ENCODE assay signal across 21 cellular contexts in the genomic region with DNA sequence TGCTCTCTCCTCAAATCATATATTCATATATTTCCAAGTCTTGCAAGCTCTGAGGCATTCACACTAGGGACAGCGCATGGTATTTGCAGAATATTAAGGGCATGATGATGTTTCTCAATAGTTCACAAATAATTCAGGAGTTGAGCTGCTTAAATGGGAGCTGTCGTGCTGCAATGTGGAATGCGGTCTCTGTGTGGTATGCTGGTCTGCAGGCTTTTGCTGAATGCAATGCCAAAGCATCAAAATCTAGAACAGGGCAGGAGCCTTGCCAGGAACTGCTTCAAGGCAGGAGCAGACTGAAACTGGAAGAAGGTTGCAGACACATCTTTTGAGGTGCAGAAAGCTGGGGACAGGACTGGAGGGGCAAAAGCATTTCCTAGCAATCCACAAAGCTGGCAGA.
"Had no signal": no experiment of that assay in that cellular context is flagged by ENCODE, and none has a peak within 500 bp of the region (broad histone marks: within the 10 kb centered on the region; RNA-seq: fewer than 3 reads in every experiment).

No MANE protein-coding gene starts in this region.

- ATAC-seq: K562 had no signal

- H3K36me3 Mint-ChIP-seq: IgD-negative memory B cell had no signal

- H3K4me3 Mint-ChIP-seq: IgD-negative memory B cell had no signal

- H3K4me1 Mint-ChIP-seq: IgD-negative memory B cell had no signal

- DNase-seq: Kasumi-1, MM.1S, NCI-H1092 treated with DMSO at 0.1 percent for 48 hours, NCI-H1436, NCI-H187, NCI-H2029, NCI-H2081 treated with DMSO at 0.1 percent for 48 hours, NCI-H2171, NCI-H226, NCI-H446, NCI-H510A, NCI-H524 treated with DMSO at 0.1 percent for 48 hours, NCI-H69, NCI-H774, Right ventricle myocardium superior, RPMI8226, SIG-M5 had no signal

- FAIRE-seq: HTR-8/SVneo, K562, RCC 7860 had no signal
